ENCODE assay signal across 1 cellular context in genomic region chrX:1210844-1211243, GRCh38.
TF ChIP-seq lines count a peak whose summit lies in the region.

No MANE protein-coding gene starts in this region.

TF ChIP-seq in HEK293, 187 proteins besides CTCF, POLR2A, EP300 and RAD21 (continued from another document):
- no peak for TF ChIP-seq ZBTB49 (tag by site-specific recombination; IDR thresholded peaks at IDR 0.05; ENCODE audit: low read depth)
- peak; percentile 78; the same call in 1 of the 2 replicates for TF ChIP-seq ZBTB17 (tag by site-specific recombination; IDR thresholded peaks at IDR 0.05)
- TF ChIP-seq GFI1B (tag by site-specific recombination; IDR thresholded peaks at IDR 0.05): no peak
- no peak for TF ChIP-seq ZNF274 (IDR thresholded peaks at IDR 0.05; ENCODE audit: low read length)
- TF ChIP-seq ZNF274 (tag by site-specific recombination; IDR thresholded peaks at IDR 0.05; ENCODE audit: borderline replicate concordance): no peak
- TF ChIP-seq ZNF202 (tag by site-specific recombination; IDR thresholded peaks at IDR 0.05; ENCODE audit: borderline replicate concordance): peak; percentile 42; the same call in 1 of the 2 replicates
- no peak for TF ChIP-seq ZNF121 (tag by site-specific recombination; IDR thresholded peaks at IDR 0.05)
- TF ChIP-seq ZNF37A (tag by site-specific recombination; IDR thresholded peaks at IDR 0.05): no peak
- no peak for TF ChIP-seq ZNF645 (tag by site-specific recombination; IDR thresholded peaks at IDR 0.05)
- TF ChIP-seq ZNF548 (tag by site-specific recombination; IDR thresholded peaks at IDR 0.05): no peak
